1 cellular context compared by ENCODE assay signal in the genomic region with DNA sequence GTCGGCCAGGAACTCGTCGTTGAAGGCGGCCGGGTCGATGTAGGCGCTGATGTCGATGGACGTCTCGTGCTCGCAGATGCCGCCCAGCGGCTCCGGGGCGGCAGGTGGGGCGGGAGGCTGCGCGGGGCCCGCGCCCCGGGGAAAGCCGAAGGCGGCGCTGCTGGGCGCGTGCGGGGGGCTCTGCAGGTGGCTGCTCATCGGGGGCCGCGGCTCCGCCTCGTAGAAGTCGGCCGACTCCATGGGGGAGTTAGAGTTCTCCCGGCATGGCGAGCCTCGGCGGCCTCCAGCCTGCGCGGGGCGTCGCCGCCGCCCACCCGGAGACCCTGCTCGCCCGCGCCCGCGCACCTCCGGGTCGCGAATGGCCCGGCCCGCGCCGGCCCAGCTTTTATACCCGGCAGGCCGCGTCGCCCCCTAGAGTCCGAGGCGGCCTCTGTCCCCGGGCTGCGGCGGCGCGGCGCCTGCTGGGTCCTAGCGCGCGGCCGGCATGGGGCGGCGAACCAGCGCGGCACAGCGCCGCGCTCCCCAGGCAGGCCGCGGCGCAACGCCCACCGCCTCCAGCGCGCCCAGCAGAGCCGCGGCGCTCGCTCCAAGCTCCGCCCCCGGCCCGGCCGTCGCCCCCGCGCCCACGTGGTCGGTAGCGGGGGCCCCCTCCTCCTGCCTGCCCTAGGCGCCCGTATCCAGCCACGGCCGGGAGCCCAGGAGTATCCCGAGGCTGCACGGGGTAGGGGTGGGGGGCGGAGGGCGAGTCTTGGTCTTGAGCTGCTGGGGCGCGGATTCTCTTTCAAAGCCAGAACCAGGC.
TF ChIP-seq lines count a peak whose summit lies in the region.

CEBPA (minus strand) TSS at position 360 of the 799 bp plus-strand sequence; CDS start at position 240, 120 bp downstream.

TF ChIP-seq in A549, 52 proteins besides CTCF, POLR2A, EP300 and RAD21 (continued from another document):
- TF ChIP-seq REST (IDR thresholded peaks at IDR 0.05) (no peak), HMGXB4 (CRISPR knock-in tag; IDR thresholded peaks at IDR 0.05; ENCODE audit: borderline replicate concordance) (no peak), NFE2L2 (conservative IDR thresholded peaks at IDR 0.05; ENCODE audit: low read length) (no peak), NR3C1 (IDR thresholded peaks at IDR 0.05) (no peak), HOXB13 (CRISPR knock-in tag; IDR thresholded peaks at IDR 0.05; ENCODE audit: low read depth) (peak; percentile 77), RARB (CRISPR knock-in tag; IDR thresholded peaks at IDR 0.05) (no peak), HDAC2 (IDR thresholded peaks at IDR 0.05) (no peak), NPAS2 (CRISPR knock-in tag; IDR thresholded peaks at IDR 0.05; ENCODE audit: borderline replicate concordance) (no peak; the same call in 1 of the 2 replicates), TP53 (CRISPR knock-in tag; IDR thresholded peaks at IDR 0.05) (peak; percentile 65; the same call in 1 of the 2 replicates), ZC3H11A (IDR thresholded peaks at IDR 0.05) (no peak), MAZ (IDR thresholded peaks at IDR 0.05; ENCODE audit: borderline replicate concordance, low read depth, low read length) (0 out of 2 replicates have a peak, but pooled peaks have one; percentile 27), RNF2 (IDR thresholded peaks at IDR 0.05; ENCODE audit: borderline replicate concordance, low read depth) (peak; percentile 74; the same call in 1 of the 2 replicates), HOXB5 (CRISPR knock-in tag; IDR thresholded peaks at IDR 0.05) (peak; percentile 84), FOSL2 (IDR thresholded peaks at IDR 0.05) (no peak), FOSL2 (CRISPR knock-in tag; IDR thresholded peaks at IDR 0.05) (peak; percentile 54), CHD4 (IDR thresholded peaks at IDR 0.05; ENCODE audit: borderline replicate concordance) (no peak), ZNF302 (CRISPR knock-in tag; IDR thresholded peaks at IDR 0.05) (no peak), BHLHE40 (IDR thresholded peaks at IDR 0.05; ENCODE audit: low read depth, low read length) (no peak), MAX (IDR thresholded peaks at IDR 0.05) (peak; percentile 91), EHMT2 (IDR thresholded peaks at IDR 0.05; ENCODE audit: low read depth) (no peak), FOXS1 (CRISPR knock-in tag; IDR thresholded peaks at IDR 0.05) (no peak), ZSCAN20 (CRISPR knock-in tag; IDR thresholded peaks at IDR 0.05) (no peak), SMC3 (IDR thresholded peaks at IDR 0.05) (peak; percentile 85), KDM1A (IDR thresholded peaks at IDR 0.05; ENCODE audit: low read depth) (no peak), POLR2AphosphoS2 (conservative IDR thresholded peaks at IDR 0.05; ENCODE audit: low read length) (no peak), ATOH8 (CRISPR knock-in tag; IDR thresholded peaks at IDR 0.05; ENCODE audit: low read depth) (0 out of 2 replicates have a peak, but pooled peaks have one; percentile 62), JUN (IDR thresholded peaks at IDR 0.05) (peak; percentile 96 to 98), JUNB (IDR thresholded peaks at IDR 0.05) (no peak)
- TF ChIP-seq, protein P1, sequence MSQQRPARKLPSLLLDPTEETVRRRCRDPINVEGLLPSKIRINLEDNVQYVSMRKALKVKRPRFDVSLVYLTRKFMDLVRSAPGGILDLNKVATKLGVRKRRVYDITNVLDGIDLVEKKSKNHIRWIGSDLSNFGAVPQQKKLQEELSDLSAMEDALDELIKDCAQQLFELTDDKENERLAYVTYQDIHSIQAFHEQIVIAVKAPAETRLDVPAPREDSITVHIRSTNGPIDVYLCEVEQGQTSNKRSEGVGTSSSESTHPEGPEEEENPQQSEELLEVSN (IDR thresholded peaks at IDR 0.05; ENCODE audit: borderline replicate concordance, low read depth): peak; percentile 89
- TF ChIP-seq, protein P2, sequence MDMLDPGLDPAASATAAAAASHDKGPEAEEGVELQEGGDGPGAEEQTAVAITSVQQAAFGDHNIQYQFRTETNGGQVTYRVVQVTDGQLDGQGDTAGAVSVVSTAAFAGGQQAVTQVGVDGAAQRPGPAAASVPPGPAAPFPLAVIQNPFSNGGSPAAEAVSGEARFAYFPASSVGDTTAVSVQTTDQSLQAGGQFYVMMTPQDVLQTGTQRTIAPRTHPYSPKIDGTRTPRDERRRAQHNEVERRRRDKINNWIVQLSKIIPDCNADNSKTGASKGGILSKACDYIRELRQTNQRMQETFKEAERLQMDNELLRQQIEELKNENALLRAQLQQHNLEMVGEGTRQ (IDR thresholded peaks at IDR 0.05): peak; percentile 60
